1 cellular context compared by ENCODE assay signal in the genomic region with DNA sequence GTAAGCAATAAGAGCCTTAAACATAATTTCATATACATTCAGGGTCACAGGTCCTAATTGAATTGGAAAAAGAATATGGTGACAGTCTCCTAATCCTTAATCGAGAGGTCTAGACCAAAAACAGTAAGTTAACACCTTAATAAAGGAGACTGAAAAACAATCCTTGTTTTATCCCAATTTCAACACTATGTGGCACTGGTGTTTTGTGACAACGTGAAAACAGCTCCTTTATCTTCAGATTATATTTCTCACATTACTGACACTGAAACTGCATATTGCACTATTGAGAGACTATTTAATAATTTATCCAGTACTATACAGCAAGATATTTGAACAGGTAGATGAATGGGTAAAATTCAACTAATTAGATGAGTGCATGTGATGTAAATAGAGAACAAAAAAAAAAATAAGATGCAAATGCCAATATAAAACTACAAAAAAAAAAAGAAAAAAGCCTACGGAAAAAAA.
TF ChIP-seq lines count a peak whose summit lies in the region.

No MANE protein-coding gene starts in this region.

TF ChIP-seq in SK-N-SH treated with all-trans-retinoic acid at 6 μM for 48 hours, 23 proteins besides CTCF, POLR2A, EP300 and RAD21 (continued from another document):
- no peak for TF ChIP-seq ARNTL (CRISPR knock-in tag; IDR thresholded peaks at IDR 0.05; ENCODE audit: borderline replicate concordance, low read depth)
